Comparison of ENCODE assay signal across 18 cellular contexts in the genomic region with DNA sequence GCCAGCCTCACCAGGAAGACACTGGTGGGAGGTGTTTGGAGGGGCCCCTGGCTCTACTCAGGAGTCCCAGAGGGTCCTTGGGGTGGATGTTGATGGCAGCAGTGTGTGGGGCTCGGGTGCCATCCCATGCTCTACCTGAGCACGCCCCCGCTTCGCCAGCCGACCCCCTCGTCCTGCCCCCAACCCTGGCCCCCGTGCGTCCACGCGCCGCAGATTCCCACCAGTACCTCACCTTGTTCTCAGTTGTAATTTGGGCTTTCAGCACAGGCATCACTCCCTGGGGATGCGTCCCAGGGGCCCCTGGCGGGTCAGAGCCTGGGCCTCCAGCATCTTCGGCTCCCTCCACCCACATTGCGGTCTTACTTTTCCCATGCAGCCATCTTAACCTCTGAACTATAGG.
DNase-seq lines count a peak whose midpoint lies in the region; ATAC-seq and TF ChIP-seq lines count a peak whose summit lies in the region.
"Had no signal": no experiment of that assay in that cellular context is flagged by ENCODE, and none has a peak within 500 bp of the region (broad histone marks: within the 10 kb centered on the region; RNA-seq: fewer than 3 reads in every experiment).

No MANE protein-coding gene starts in this region.

- peak overlapping the region; percentile 46 for H2AK5ac ChIP-seq in neuronal stem cell (ENCODE audit: low read depth, low read length)

- H3K23ac ChIP-seq in neuronal stem cell (ENCODE audit: low read depth, low read length, poor library complexity): no peak overlapping the region

- WGBS in neuronal stem cell (ENCODE audit: extremely low coverage in 2 of 2, insufficient read length in 2 of 2, insufficient replicate concordance in 1 of 2), 2 donors: no CpG with 5 or more reads among the region's 15 CpGs

- DNase-seq in GM13976 (ENCODE audit: low spot score): peak; percentile 22
- DNase-seq in ecto neural progenitor cell (ENCODE audit: low spot score): peak; percentile 33
- DNase-seq in neuronal stem cell (ENCODE audit: low spot score): no peak
- no peak for DNase-seq in NCI-H446 (lab: John Stamatoyannopoulos, UW)
- no peak for DNase-seq in GM10266 (ENCODE audit: extremely low spot score)
- DNase-seq: 8988T; ACHN; C1 segment of cervical spinal cord; Calu3; CD4-positive, alpha-beta memory T cell; COR-L47; DMS53; DMS79 treated with DMSO at 0.1 percent for 48 hours; GF-D8; HCEC 1CT had no signal

- no peak overlapping the region for H3K27ac ChIP-seq in neuronal stem cell (replicated peaks; ENCODE audit: low read length)
- H3K27ac ChIP-seq: A549 had no signal

- H3K4me2 ChIP-seq in neuronal stem cell (ENCODE audit: insufficient read depth, low read length, poor library complexity, severe bottlenecking): no peak overlapping the region
- H3K4me2 ChIP-seq: A549, GM23338 had no signal

- no peak overlapping the region for H3K4ac ChIP-seq in neuronal stem cell (ENCODE audit: low read length)

- no peak overlapping the region for H2BK12ac ChIP-seq in neuronal stem cell (ENCODE audit: low read length)

- H3K9me3 ChIP-seq in neuronal stem cell (replicated peaks in 1 of 2; ENCODE audit: control insufficient read depth in 2 of 2, insufficient read depth in 1 of 2, low read depth in 1 of 2, low read length in 2 of 2): peaks cover 0 to 6% of the 10 kb centered on the region in 2 donors

- H2BK5ac ChIP-seq in neuronal stem cell (ENCODE audit: low read length): no peak overlapping the region

- no peak for ATAC-seq in GM21447 (IDR thresholded peaks at IDR 0.05; ENCODE audit: unreplicated experiment)
- ATAC-seq: A549, GM23338 had no signal

- H2AFZ ChIP-seq in neuronal stem cell (ENCODE audit: low read length): no peak overlapping the region
- H2AFZ ChIP-seq: GM23338 had no signal

- no peaks in the 10 kb centered on the region for H3K4me1 ChIP-seq in neuronal stem cell (ENCODE audit: control insufficient read depth in 2 of 2, insufficient read depth in 1 of 2, low read depth in 1 of 2, low read length in 2 of 2)
- H3K4me1 ChIP-seq: A549 had no signal

- no peaks in the 10 kb centered on the region for H3K36me3 ChIP-seq in neuronal stem cell (replicated peaks in 1 of 2; ENCODE audit: control insufficient read depth in 2 of 2, insufficient read depth in 2 of 2, low read length in 2 of 2)

- H3K14ac ChIP-seq in neuronal stem cell (ENCODE audit: low read length): no peak overlapping the region

- no peak overlapping the region for H4K8ac ChIP-seq in neuronal stem cell (ENCODE audit: low read depth, low read length)

- no peak overlapping the region for H2BK120ac ChIP-seq in neuronal stem cell (ENCODE audit: low read depth, low read length)

- no peak for TF ChIP-seq CTCF in GM13976 (IDR thresholded peaks at IDR 0.05; ENCODE audit: borderline replicate concordance, control extremely low read depth, extremely low read depth, insufficient read depth, missing control alignments)
- TF ChIP-seq CTCF in GM10266 (IDR thresholded peaks at IDR 0.05; ENCODE audit: control insufficient read depth, insufficient read depth, low read depth, missing control alignments): no peak

- H4K91ac ChIP-seq in neuronal stem cell (ENCODE audit: low read depth, low read length, poor library complexity): no peak overlapping the region

- H3K4me3 ChIP-seq in neuronal stem cell (ENCODE audit: low read length in 2 of 2): no peak overlapping the region
- H3K4me3 ChIP-seq: A549, GM23338 had no signal

- in situ Hi-C loops in GM13976 (cut with MboI; ENCODE audit: low sequenced_read_pairs, unreplicated experiment): no loop called here

- H3K27me3 ChIP-seq in neuronal stem cell (ENCODE audit: control insufficient read depth in 3 of 3, insufficient read depth in 3 of 3, low read depth in 1 of 3, low read length in 3 of 3): peaks cover 0 to 6% (median 0%) of the 10 kb centered on the region in 3 experiments

- H3K79me1 ChIP-seq in neuronal stem cell (ENCODE audit: low read depth, low read length): peaks cover 2% of the 10 kb centered on the region

- H2BK15ac ChIP-seq in neuronal stem cell (ENCODE audit: low read length): peak overlapping the region; percentile 54

- peak overlapping the region; percentile 74 for H3K18ac ChIP-seq in neuronal stem cell (ENCODE audit: low read length)

- H3K9ac ChIP-seq in neuronal stem cell (ENCODE audit: low read depth, low read length, poor library complexity): no peak overlapping the region

Comparison
In these comparisons a context has a peak if more than half of its experiments do, and no peak if none do; other contexts are left out.
1. DNase-seq: peak in GM13976 (single experiment) and ecto neural progenitor cell (single experiment); none in neuronal stem cell (single experiment), NCI-H446 (0 of 2) and GM10266 (single experiment).